In the genomic region with DNA sequence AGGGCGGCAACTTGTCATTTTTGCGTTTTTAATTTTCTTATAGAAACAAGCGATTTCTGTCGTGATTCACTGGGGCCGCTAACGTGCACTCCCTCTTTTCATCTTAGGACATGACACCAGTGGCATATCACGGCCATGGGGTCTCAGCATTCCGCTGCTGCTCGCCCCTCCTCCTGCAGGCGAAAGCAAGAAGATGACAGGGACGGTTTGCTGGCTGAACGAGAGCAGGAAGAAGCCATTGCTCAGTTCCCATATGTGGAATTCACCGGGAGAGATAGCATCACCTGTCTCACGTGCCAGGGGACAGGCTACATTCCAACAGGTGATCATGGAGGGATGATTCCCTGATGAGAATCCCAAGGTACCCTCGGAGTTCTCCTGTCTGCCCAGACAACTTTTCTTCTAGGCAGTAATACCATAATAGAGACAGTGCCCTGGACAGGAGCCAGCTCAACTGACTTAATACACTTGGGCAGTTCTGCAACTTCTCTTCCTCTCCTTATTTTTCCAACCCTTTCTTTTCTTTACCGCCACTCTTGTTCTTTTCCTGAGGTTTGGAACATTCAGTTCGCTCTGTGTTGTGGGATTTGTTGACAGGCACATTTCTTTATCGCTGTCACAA, we compare ENCODE assay signal across 7 cellular contexts. TPM values are rescaled to one million over a fixed set of nuclear protein-coding genes. Genes with fewer than 3 reads are reported as not detected.
A peak's percentile ranks its signal among the peaks of the same experiment; 100 is the strongest.
DNase-seq lines count a peak whose midpoint lies in the region; ATAC-seq, FAIRE-seq and TF ChIP-seq lines count a peak whose summit lies in the region.

No MANE protein-coding gene starts in this region.

- H4K20me1 ChIP-seq in Loucy (ENCODE audit: insufficient read depth, low read length, poor library complexity, severe bottlenecking) (peaks cover 10% of the 10 kb centered on the region), keratinocyte (ENCODE audit: control insufficient read depth, extremely low read depth, insufficient read depth, low read length) (no peaks in the 10 kb centered on the region)

- H3K27ac ChIP-seq in keratinocyte (ENCODE audit: control insufficient read depth, insufficient read depth, low read length) = no peak overlapping the region

- FAIRE-seq in keratinocyte (lab: Jason Lieb, UNC) = peak; percentile 65

- in situ Hi-C loops in GM13977 (cut with MboI; ENCODE audit: low pct_unique_long_range_greater_than_20kb, low sequenced_read_pairs, unreplicated experiment) = no loop called here

- peaks cover 33% of the 10 kb centered on the region for H3K4me1 Mint-ChIP-seq in activated naive CD8-positive, alpha-beta T cell treated with anti-CD3 and anti-CD28 coated beads, Interleukin-2, amount 50 U/mL, for 24 hours
- peaks cover 27 to 30% of the 10 kb centered on the region in 2 donors for H3K4me1 Mint-ChIP-seq in stimulated activated naive B cell treated with anti-CD40 and anti-IgM and Interleukin-4, amounts not matched to agents 10 μg/mL and 1 μg/mL and 100 μg/mL, for 72 hours

- H3K9ac ChIP-seq in Loucy (ENCODE audit: low read depth, low read length, poor library complexity, severe bottlenecking) (peak overlapping the region; percentile 88), keratinocyte (ENCODE audit: control insufficient read depth, extremely low read depth, insufficient read depth, low read length) (peak overlapping the region; percentile 76)

- H3K36me3 Mint-ChIP-seq in activated naive CD8-positive, alpha-beta T cell treated with anti-CD3 and anti-CD28 coated beads, Interleukin-2, amount 50 U/mL, for 24 hours (ENCODE audit: low read depth) = peaks cover 40% of the 10 kb centered on the region
- H3K36me3 Mint-ChIP-seq in stimulated activated naive B cell treated with anti-CD40 and anti-IgM and Interleukin-4, amounts not matched to agents 10 μg/mL and 1 μg/mL and 100 μg/mL, for 72 hours = peaks cover 18 to 33% of the 10 kb centered on the region in 2 donors

- H3K4me3 ChIP-seq in GM06990 (replicated peaks; ENCODE audit: low read depth, low read length) (peak overlapping the region; percentile 91), Loucy (ENCODE audit: low read length, poor library complexity, severe bottlenecking) (peak overlapping the region; percentile 90), keratinocyte (ENCODE audit: control insufficient read depth in 2 of 3, extremely low read depth in 1 of 3, insufficient read depth in 2 of 3, low read depth in 1 of 3, low read length in 3 of 3) (peak overlapping the region; percentile 83 to 96 (median 90))

- no peak for TF ChIP-seq CTCF in GM06990 (IDR thresholded peaks at IDR 0.05; ENCODE audit: insufficient read depth, low read length, poor library complexity, severe bottlenecking)
- TF ChIP-seq CTCF in Loucy (conservative IDR thresholded peaks at IDR 0.05; ENCODE audit: low read length) = 0 out of 2 replicates have a peak, but pooled peaks have one; percentile 5
- TF ChIP-seq CTCF in keratinocyte (optimal IDR thresholded peaks at IDR 0.05 in 1 of 3, IDR thresholded peaks at IDR 0.05 in 1 of 3, conservative IDR thresholded peaks at IDR 0.05 in 1 of 3; ENCODE audit: extremely low read depth in 1 of 3, insufficient read depth in 2 of 3, low read length in 3 of 3) = no peak
- TF ChIP-seq CTCF in GM13977 (IDR thresholded peaks at IDR 0.05; ENCODE audit: extremely low read depth, insufficient read depth, missing control alignments) = no peak

- H3F3A ChIP-seq in Loucy (ENCODE audit: low read depth) = no peaks in the 10 kb centered on the region

- H3K4me2 ChIP-seq in Loucy (ENCODE audit: low read depth, low read length, poor library complexity, severe bottlenecking) = peak overlapping the region; percentile 96
- peak overlapping the region; percentile 98 for H3K4me2 ChIP-seq in keratinocyte (ENCODE audit: control insufficient read depth, extremely low read depth, insufficient read depth, low read depth, low read length)

- H3K9me2 ChIP-seq in Loucy (replicated peaks; ENCODE audit: low read depth, low read length) = no peaks in the 10 kb centered on the region

- H3K4me1 ChIP-seq in Loucy (ENCODE audit: insufficient read depth, low read length, poor library complexity, severe bottlenecking) = peaks cover 25% of the 10 kb centered on the region
- H3K4me1 ChIP-seq in keratinocyte (ENCODE audit: control insufficient read depth, extremely low read depth, insufficient read depth, low read length) = peaks cover 17% of the 10 kb centered on the region

- dilution Hi-C loops in keratinocyte (cut with MboI; ENCODE audit: extremely low pct_ligation_motif_present, low sequenced_read_pairs) = no loop called here

- no peaks in the 10 kb centered on the region for H3K27me3 ChIP-seq in GM06990 (replicated peaks; ENCODE audit: control insufficient read depth, insufficient read depth, low read length)
- H3K27me3 ChIP-seq in Loucy (ENCODE audit: insufficient read depth, low read length, poor library complexity, severe bottlenecking) = no peaks in the 10 kb centered on the region
- no peaks in the 10 kb centered on the region for H3K27me3 ChIP-seq in keratinocyte (ENCODE audit: control insufficient read depth, extremely low read depth, insufficient read depth, low read length)

- peak overlapping the region; percentile 92 for H3K27ac Mint-ChIP-seq in activated naive CD8-positive, alpha-beta T cell treated with anti-CD3 and anti-CD28 coated beads, Interleukin-2, amount 50 U/mL, for 24 hours
- peak overlapping the region; percentile 63 for H3K27ac Mint-ChIP-seq in stimulated activated naive B cell treated with anti-CD40 and anti-IgM and Interleukin-4, amounts not matched to agents 10 μg/mL and 1 μg/mL and 100 μg/mL, for 72 hours

- no peaks in the 10 kb centered on the region for H3K9me3 Mint-ChIP-seq in activated naive CD8-positive, alpha-beta T cell treated with anti-CD3 and anti-CD28 coated beads, Interleukin-2, amount 50 U/mL, for 24 hours
- H3K9me3 Mint-ChIP-seq in stimulated activated naive B cell treated with anti-CD40 and anti-IgM and Interleukin-4, amounts not matched to agents 10 μg/mL and 1 μg/mL and 100 μg/mL, for 72 hours = peaks cover 0 to 1% of the 10 kb centered on the region in 2 donors

- H3K36me3 ChIP-seq in GM06990 (ENCODE audit: control insufficient read depth, insufficient read depth, low read length) = peaks cover 5% of the 10 kb centered on the region
- peaks cover 16% of the 10 kb centered on the region; the same call in 1 of the 2 replicates for H3K36me3 ChIP-seq in Loucy (ENCODE audit: insufficient read depth, low read length)
- H3K36me3 ChIP-seq in keratinocyte (ENCODE audit: control insufficient read depth in 2 of 2, extremely low read depth in 1 of 2, insufficient read depth in 2 of 2, low read length in 2 of 2) = peaks cover 9 to 25% of the 10 kb centered on the region in 2 experiments

- ATAC-seq in activated naive CD8-positive, alpha-beta T cell treated with anti-CD3 and anti-CD28 coated beads, Interleukin-2, amount 50 U/mL, for 24 hours = no peak
- no peak for ATAC-seq in stimulated activated naive B cell treated with anti-CD40 and anti-IgM and Interleukin-4, amounts not matched to agents 10 μg/mL and 1 μg/mL and 100 μg/mL, for 72 hours (replicated peaks)
- ATAC-seq in HG02571 (IDR thresholded peaks at IDR 0.05; ENCODE audit: unreplicated experiment) = no peak

- H3K9me3 ChIP-seq in Loucy (ENCODE audit: insufficient read depth, low read depth, low read length) (no peaks in the 10 kb centered on the region), keratinocyte (ENCODE audit: control insufficient read depth, low read depth, low read length) (no peaks in the 10 kb centered on the region)

- H2AFZ ChIP-seq in Loucy (ENCODE audit: low read length) (peak overlapping the region; percentile 99), keratinocyte (ENCODE audit: control insufficient read depth, low read length) (peak overlapping the region; percentile 99)

- H3K27me3 Mint-ChIP-seq in activated naive CD8-positive, alpha-beta T cell treated with anti-CD3 and anti-CD28 coated beads, Interleukin-2, amount 50 U/mL, for 24 hours = peaks cover 24% of the 10 kb centered on the region
- peaks cover 24 to 25% of the 10 kb centered on the region in 2 donors for H3K27me3 Mint-ChIP-seq in stimulated activated naive B cell treated with anti-CD40 and anti-IgM and Interleukin-4, amounts not matched to agents 10 μg/mL and 1 μg/mL and 100 μg/mL, for 72 hours

- H3K9me1 ChIP-seq in keratinocyte (ENCODE audit: control insufficient read depth, extremely low read depth, insufficient read depth, low read length) = no peaks in the 10 kb centered on the region

- DNase-seq in GM06990 (ENCODE audit: extremely low read depth, insufficient read length) (no peak), keratinocyte (ENCODE audit: low read depth, low spot score) (no peak), GM13977 (ENCODE audit: low spot score) (no peak)
- DNase-seq in activated naive CD8-positive, alpha-beta T cell treated with anti-CD3 and anti-CD28 coated beads, Interleukin-2, amount 50 U/mL, for 24 hours = peak; percentile 23
- DNase-seq in stimulated activated naive B cell treated with anti-CD40 and anti-IgM and Interleukin-4, amounts not matched to agents 10 μg/mL and 1 μg/mL and 100 μg/mL, for 72 hours = no peak

- H3K79me2 ChIP-seq in Loucy (ENCODE audit: insufficient read depth, low read length) (peaks cover 26% of the 10 kb centered on the region), keratinocyte (ENCODE audit: control insufficient read depth, insufficient read depth, low read length) (peaks cover 2% of the 10 kb centered on the region)

- peak overlapping the region; percentile 95 for H3K4me3 Mint-ChIP-seq in activated naive CD8-positive, alpha-beta T cell treated with anti-CD3 and anti-CD28 coated beads, Interleukin-2, amount 50 U/mL, for 24 hours
- H3K4me3 Mint-ChIP-seq in stimulated activated naive B cell treated with anti-CD40 and anti-IgM and Interleukin-4, amounts not matched to agents 10 μg/mL and 1 μg/mL and 100 μg/mL, for 72 hours = peak overlapping the region; percentile 99 to 100

RNA-seq across cellular contexts. Expression of a gene that starts 0.8 kb away (rescaled TPM):
- polyA plus RNA-seq in keratinocyte = 123 to 134 TPM (median 126 TPM) in 3 replicates
- polyA plus RNA-seq in keratinocyte (2011; ENCODE audit: low read depth) = 39.0 TPM
- 86.1 and 122 TPM in 2 replicates for polyA plus RNA-seq in keratinocyte (2011; cell fraction: cytosol; rRNA removed)
- polyA plus RNA-seq in keratinocyte (2011; cell fraction: nucleus; rRNA removed) = 53.1 and 56.5 TPM in 2 replicates
- polyA plus RNA-seq in keratinocyte (2012; ENCODE audit: low replicate concordance) = 60.1 and 82.3 TPM in 2 replicates
- 126 to 160 TPM (median 136 TPM) in 3 replicates for polyA minus RNA-seq in keratinocyte
- polyA minus RNA-seq in keratinocyte (2011; cell fraction: cytosol; rRNA and poly(A)+ RNA removed) = 49.3 TPM
- polyA minus RNA-seq in keratinocyte (2011; cell fraction: nucleus; rRNA and poly(A)+ RNA removed) = 16.1 and 23.8 TPM in 2 replicates

RNA-seq across cellular contexts. Expression of a gene that starts 40.1 kb away (rescaled TPM):
- polyA plus RNA-seq in keratinocyte = 0.03 TPM in 1 of 3 replicates, not detected in the others
- not detected for polyA plus RNA-seq in keratinocyte (2011; ENCODE audit: low read depth)
- 0.01 and 0.03 TPM in 2 replicates for polyA plus RNA-seq in keratinocyte (2011; cell fraction: cytosol; rRNA removed)
- 0.03 TPM in 1 of 2 replicates, not detected in the other for polyA plus RNA-seq in keratinocyte (2011; cell fraction: nucleus; rRNA removed)
- 0.06 TPM in 2 replicates for polyA plus RNA-seq in keratinocyte (2012; ENCODE audit: low replicate concordance)
- 0.10 to 0.56 TPM in 2 of 3 replicates, not detected in the other for polyA minus RNA-seq in keratinocyte
- polyA minus RNA-seq in keratinocyte (2011; cell fraction: cytosol; rRNA and poly(A)+ RNA removed) = not detected
- polyA minus RNA-seq in keratinocyte (2011; cell fraction: nucleus; rRNA and poly(A)+ RNA removed) = not detected in 2 replicates

RNA-seq across cellular contexts. Expression of a gene that starts 59.4 kb away (rescaled TPM):
- 29.0 to 94.7 TPM (median 43.3 TPM) in 3 replicates for polyA plus RNA-seq in keratinocyte
- polyA plus RNA-seq in keratinocyte (2011; ENCODE audit: low read depth) = 10.2 TPM
- 46.2 and 48.7 TPM in 2 replicates for polyA plus RNA-seq in keratinocyte (2011; cell fraction: cytosol; rRNA removed)
- 69.6 and 86.5 TPM in 2 replicates for polyA plus RNA-seq in keratinocyte (2011; cell fraction: nucleus; rRNA removed)
- polyA plus RNA-seq in keratinocyte (2012; ENCODE audit: low replicate concordance) = 19.7 and 55.7 TPM in 2 replicates
- 39.0 to 158 TPM (median 72.7 TPM) in 3 replicates for polyA minus RNA-seq in keratinocyte
- 38.6 TPM for polyA minus RNA-seq in keratinocyte (2011; cell fraction: cytosol; rRNA and poly(A)+ RNA removed)
- 39.1 and 52.8 TPM in 2 replicates for polyA minus RNA-seq in keratinocyte (2011; cell fraction: nucleus; rRNA and poly(A)+ RNA removed)
